Comparison of ENCODE assay signal across 10 cellular contexts in genomic region chr4:133151681-133152329, GRCh38.
DNase-seq lines count a peak whose midpoint lies in the region; ATAC-seq and TF ChIP-seq lines count a peak whose summit lies in the region.
"Had no signal": no experiment of that assay in that cellular context is flagged by ENCODE, and none has a peak within 500 bp of the region (broad histone marks: within the 10 kb centered on the region; RNA-seq: fewer than 3 reads in every experiment).

No MANE protein-coding gene starts in this region.

- no peak for TF ChIP-seq CTCF in epithelial cell of esophagus (IDR thresholded peaks at IDR 0.05; ENCODE audit: insufficient read depth, low read depth, low read length, missing control alignments)

- H3K27me3 Mint-ChIP-seq in stimulated activated naive CD8-positive, alpha-beta T cell treated with anti-CD3 and anti-CD28 coated beads, Interleukin-15, amount 100 ng/mL, for 72 hours, result peaks cover 71% of the 10 kb centered on the region

- no peak overlapping the region for H3K4me3 Mint-ChIP-seq in stimulated activated naive CD8-positive, alpha-beta T cell treated with anti-CD3 and anti-CD28 coated beads, Interleukin-15, amount 100 ng/mL, for 72 hours

- no peak overlapping the region for H3K27ac ChIP-seq in HUES6 (ENCODE audit: low read depth, low read length)

- no peak overlapping the region for H3K27ac Mint-ChIP-seq in stimulated activated naive CD8-positive, alpha-beta T cell treated with anti-CD3 and anti-CD28 coated beads, Interleukin-15, amount 100 ng/mL, for 72 hours

- H3K36me3 ChIP-seq in HUES6 (ENCODE audit: control insufficient read depth, insufficient read depth, low read length), result peaks cover 12% of the 10 kb centered on the region; the same call in 1 of the 2 replicates

- peak overlapping the region; percentile 77 for H3K9ac ChIP-seq in HUES6 (ENCODE audit: low read length)

- H3K4me1 Mint-ChIP-seq in stimulated activated naive CD8-positive, alpha-beta T cell treated with anti-CD3 and anti-CD28 coated beads, Interleukin-15, amount 100 ng/mL, for 72 hours, result peaks cover 45% of the 10 kb centered on the region

- no peaks in the 10 kb centered on the region for H3K9me3 ChIP-seq in HUES6 (ENCODE audit: control insufficient read depth, insufficient read depth, low read depth, low read length)

- DNase-seq in AG20443 (ENCODE audit: low spot score) (peak; percentile 4), epithelial cell of esophagus (ENCODE audit: low read depth) (peak; percentile 8), nucleus accumbens (lab: John Stamatoyannopoulos, UW) (peak in 54 of 56 donors; percentile 23 to 82 (median 61)), NCI-H226 (no peak)
- DNase-seq in stimulated activated naive CD8-positive, alpha-beta T cell treated with anti-CD3 and anti-CD28 coated beads, Interleukin-15, amount 100 ng/mL, for 72 hours, result no peak
- DNase-seq: kidney glomerular epithelial cell had no signal

- ATAC-seq in GM18498 (IDR thresholded peaks at IDR 0.05; ENCODE audit: unreplicated experiment), result no peak
- no peak for ATAC-seq in HG03457 (IDR thresholded peaks at IDR 0.05; ENCODE audit: unreplicated experiment)
- no peak for ATAC-seq in stimulated activated naive CD8-positive, alpha-beta T cell treated with anti-CD3 and anti-CD28 coated beads, Interleukin-15, amount 100 ng/mL, for 72 hours
- ATAC-seq: activated CD4-positive, CD25-positive, alpha-beta regulatory T cell treated with anti-CD3 and anti-CD28 coated beads, Interleukin-2, amount 50 U/mL, for 24 hours had no signal

- H3K4me1 ChIP-seq in HUES6 (ENCODE audit: control insufficient read depth, insufficient read depth, low read length), result peaks cover 30% of the 10 kb centered on the region

- H3K9me3 Mint-ChIP-seq in stimulated activated naive CD8-positive, alpha-beta T cell treated with anti-CD3 and anti-CD28 coated beads, Interleukin-15, amount 100 ng/mL, for 72 hours, result no peaks in the 10 kb centered on the region

- peaks cover 70% of the 10 kb centered on the region for H3K27me3 ChIP-seq in HUES6 (ENCODE audit: control insufficient read depth, insufficient read depth, low read length)

- H3K4me3 ChIP-seq in HUES6 (ENCODE audit: low read depth, low read length), result peak overlapping the region; percentile 94
- no peak overlapping the region for H3K4me3 ChIP-seq in epithelial cell of esophagus (ENCODE audit: low read length)

Comparison
In these comparisons a context has a peak if more than half of its experiments do, and no peak if none do; other contexts are left out.
1. DNase-seq: peak in AG20443 (single experiment), epithelial cell of esophagus (single experiment) and nucleus accumbens (54 of 56); none in NCI-H226 (single experiment) and stimulated activated naive CD8-positive, alpha-beta T cell treated with anti-CD3 and anti-CD28 coated beads, Interleukin-15, amount 100 ng/mL, for 72 hours (0 of 2).